Comparison of ENCODE assay signal across 8 cellular contexts in the genomic region with DNA sequence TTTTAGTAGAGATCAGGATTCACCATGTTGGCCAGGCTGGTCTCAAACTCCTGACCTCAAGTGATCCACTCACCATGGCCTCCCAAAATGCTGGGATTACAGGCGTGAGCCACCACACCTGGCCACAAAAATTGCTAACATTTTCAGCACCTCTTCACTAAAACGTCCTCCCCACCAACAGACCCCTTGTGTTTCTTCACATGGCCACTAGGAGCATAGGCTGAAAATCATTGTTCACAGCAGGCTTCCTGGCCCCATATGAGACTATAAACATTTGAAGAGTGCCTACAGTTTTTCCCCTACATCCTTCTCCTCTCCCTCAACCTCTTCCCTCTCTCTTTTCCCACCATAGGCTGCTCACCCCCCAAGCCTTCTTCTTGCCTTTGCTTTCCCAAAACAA. TPM values are rescaled to one million over a fixed set of nuclear protein-coding genes. Genes with fewer than 3 reads are reported as not detected.
DNase-seq lines count a peak whose midpoint lies in the region; ATAC-seq and TF ChIP-seq lines count a peak whose summit lies in the region.

No MANE protein-coding gene starts in this region.

- no peaks in the 10 kb centered on the region for H3K9me3 Mint-ChIP-seq in natural killer cell
- H3K9me3 Mint-ChIP-seq in natural killer cell treated with Interleukin-12 subunit alpha and Interleukin-12 subunit beta and Interleukin-15 and Interleukin-18, amount 100 ng/mL, for 72 hours = no peaks in the 10 kb centered on the region
- H3K9me3 Mint-ChIP-seq in endodermal cell = no peaks in the 10 kb centered on the region

- TF ChIP-seq CTCF in natural killer cell (IDR thresholded peaks at IDR 0.05) (peak; percentile 32), endodermal cell (conservative IDR thresholded peaks at IDR 0.05) (peak; percentile 76), upper lobe of left lung (IDR thresholded peaks at IDR 0.05) (peak in 4 of 6 experiments; percentile 17 to 34 (median 26))

- H3K9me3 ChIP-seq in endodermal cell (ENCODE audit: control insufficient read depth, low read length) = no peaks in the 10 kb centered on the region
- no peaks in the 10 kb centered on the region for H3K9me3 ChIP-seq in upper lobe of left lung

- H3K27ac ChIP-seq in endodermal cell (ENCODE audit: low read depth, low read length) (no peak overlapping the region), upper lobe of left lung (no peak overlapping the region)

- H3K36me3 Mint-ChIP-seq in natural killer cell (no peaks in the 10 kb centered on the region), endodermal cell (ENCODE audit: low read depth) (no peaks in the 10 kb centered on the region)
- no peaks in the 10 kb centered on the region for H3K36me3 Mint-ChIP-seq in natural killer cell treated with Interleukin-12 subunit alpha and Interleukin-12 subunit beta and Interleukin-15 and Interleukin-18, amount 100 ng/mL, for 72 hours

- no peak for DNase-seq in natural killer cell
- DNase-seq in natural killer cell treated with Interleukin-12 subunit alpha and Interleukin-12 subunit beta and Interleukin-15 and Interleukin-18, amount 100 ng/mL, for 72 hours (ENCODE audit: low spot score) = no peak
- peak; percentile 60 for DNase-seq in NCI-H82 (lab: John Stamatoyannopoulos, UW)
- DNase-seq in endodermal cell = peak; percentile 74
- no peak for DNase-seq in upper lobe of left lung
- no peak for DNase-seq in NCI-H1417 treated with DMSO at 0.1 percent for 48 hours (lab: John Stamatoyannopoulos, UW)
- no peak for DNase-seq in cerebellar nuclear complex (lab: John Stamatoyannopoulos, UW)

- no peak for TF ChIP-seq EP300 in upper lobe of left lung (IDR thresholded peaks at IDR 0.05)

- 44 to 65% methylated on average over 2 of the region's 2 CpGs for WGBS in endodermal cell (ENCODE audit: insufficient coverage in 1 of 2, insufficient read length in 1 of 2), 2 experiments
- 48 to 50% methylated on average over 2 of the region's 2 CpGs for WGBS in upper lobe of left lung, 2 donors

- no peak overlapping the region for H3K4me3 ChIP-seq in endodermal cell (ENCODE audit: low read length)
- no peak overlapping the region for H3K4me3 ChIP-seq in upper lobe of left lung

- no peak overlapping the region for H3K4me3 Mint-ChIP-seq in natural killer cell
- H3K4me3 Mint-ChIP-seq in natural killer cell treated with Interleukin-12 subunit alpha and Interleukin-12 subunit beta and Interleukin-15 and Interleukin-18, amount 100 ng/mL, for 72 hours = no peak overlapping the region
- no peak overlapping the region for H3K4me3 Mint-ChIP-seq in endodermal cell

- H3K27me3 ChIP-seq in endodermal cell (ENCODE audit: control insufficient read depth, insufficient read depth, low read length, poor library complexity, severe bottlenecking) (no peaks in the 10 kb centered on the region), upper lobe of left lung (no peaks in the 10 kb centered on the region)

- H3K27me3 Mint-ChIP-seq in natural killer cell (ENCODE audit: low read depth in 2 of 2) (no peaks in the 10 kb centered on the region), endodermal cell (ENCODE audit: insufficient read depth) (no peaks in the 10 kb centered on the region)
- no peaks in the 10 kb centered on the region for H3K27me3 Mint-ChIP-seq in natural killer cell treated with Interleukin-12 subunit alpha and Interleukin-12 subunit beta and Interleukin-15 and Interleukin-18, amount 100 ng/mL, for 72 hours

- H3K4me1 Mint-ChIP-seq in natural killer cell (peaks cover 0 to 4% of the 10 kb centered on the region in 2 donors), endodermal cell (peaks cover 17% of the 10 kb centered on the region)
- no peaks in the 10 kb centered on the region for H3K4me1 Mint-ChIP-seq in natural killer cell treated with Interleukin-12 subunit alpha and Interleukin-12 subunit beta and Interleukin-15 and Interleukin-18, amount 100 ng/mL, for 72 hours (ENCODE audit: low read depth in 2 of 2)

- no peak overlapping the region for H3K9ac ChIP-seq in endodermal cell (ENCODE audit: extremely low read depth, low read length, poor library complexity, severe bottlenecking)

- no peak overlapping the region for H3K27ac Mint-ChIP-seq in natural killer cell
- H3K27ac Mint-ChIP-seq in natural killer cell treated with Interleukin-12 subunit alpha and Interleukin-12 subunit beta and Interleukin-15 and Interleukin-18, amount 100 ng/mL, for 72 hours = no peak overlapping the region
- peak overlapping the region; percentile 61 for H3K27ac Mint-ChIP-seq in endodermal cell

- ATAC-seq in natural killer cell (peak in 2 of 3 donors; percentile 50 to 66), upper lobe of left lung (ENCODE audit: low FRiP score in 2 of 2) (no peak), HG03135 (IDR thresholded peaks at IDR 0.05; ENCODE audit: unreplicated experiment) (no peak)
- ATAC-seq in natural killer cell treated with Interleukin-12 subunit alpha and Interleukin-12 subunit beta and Interleukin-15 and Interleukin-18, amount 100 ng/mL, for 72 hours = no peak

- TF ChIP-seq POLR2A in upper lobe of left lung (IDR thresholded peaks at IDR 0.05) = no peak

- no peaks in the 10 kb centered on the region for H3K36me3 ChIP-seq in endodermal cell (ENCODE audit: control insufficient read depth, insufficient read depth, low read length)
- no peaks in the 10 kb centered on the region for H3K36me3 ChIP-seq in upper lobe of left lung

- H3K4me1 ChIP-seq in endodermal cell (ENCODE audit: control insufficient read depth, insufficient read depth, low read length) (no peaks in the 10 kb centered on the region), upper lobe of left lung (peaks cover 0 to 2% (median 0%) of the 10 kb centered on the region in 4 donors)

- intact Hi-C loops in natural killer cell (cut with micrococcal nuclease) = no loop called here

RNA-seq across cellular contexts. Expression of a gene that starts 28.0 kb away (rescaled TPM):
- total RNA-seq in natural killer cell (100 to 1,000 TPM; 492 to 594 (median 558) TPM), endodermal cell (100 to 1,000 TPM; 350 to 491 TPM), upper lobe of left lung (100 to 1,000 TPM; 154 to 526 (median 209) TPM)
- 100 to 1,000 TPM; 334 to 364 TPM for total RNA-seq in natural killer cell treated with Interleukin-12 subunit alpha and Interleukin-12 subunit beta and Interleukin-15 and Interleukin-18, amount 100 ng/mL, for 72 hours
- polyA plus RNA-seq in endodermal cell (2013, experiment 1 of 2) = 290 TPM
- 263 TPM for polyA plus RNA-seq in endodermal cell (2013, experiment 2 of 2)

RNA-seq across cellular contexts. Expression of a gene that starts 47.5 kb away (rescaled TPM):
- total RNA-seq in natural killer cell = 10 to 100 TPM; 41.0 to 48.0 (median 45.8) TPM
- total RNA-seq in natural killer cell treated with Interleukin-12 subunit alpha and Interleukin-12 subunit beta and Interleukin-15 and Interleukin-18, amount 100 ng/mL, for 72 hours = 10 to 100 TPM; 36.8 to 41.5 TPM
- 100 to 1,000 TPM; 131 to 153 TPM for total RNA-seq in endodermal cell
- 53.0 TPM for polyA plus RNA-seq in endodermal cell (2013, experiment 1 of 2)
- 52.2 TPM for polyA plus RNA-seq in endodermal cell (2013, experiment 2 of 2)
- total RNA-seq in upper lobe of left lung = 10 to 100 TPM; 17.6 to 47.1 (median 38.3) TPM

Comparison
In these comparisons a context has a peak if more than half of its experiments do, and no peak if none do; other contexts are left out.
1. ATAC-seq: peak in natural killer cell (2 of 3); none in natural killer cell treated with Interleukin-12 subunit alpha and Interleukin-12 subunit beta and Interleukin-15 and Interleukin-18, amount 100 ng/mL, for 72 hours (0 of 2), upper lobe of left lung (0 of 2) and HG03135 (single experiment).
2. DNase-seq: peak in NCI-H82 (single experiment) and endodermal cell (single experiment); none in natural killer cell (single experiment), natural killer cell treated with Interleukin-12 subunit alpha and Interleukin-12 subunit beta and Interleukin-15 and Interleukin-18, amount 100 ng/mL, for 72 hours (single experiment), upper lobe of left lung (0 of 2), NCI-H1417 treated with DMSO at 0.1 percent for 48 hours (single experiment) and cerebellar nuclear complex (0 of 2).
3. CTCF ChIP-seq: peak in every context shown above with its lines; median percentile 76 in endodermal cell; 32 in natural killer cell; 26 in upper lobe of left lung.